Comparison of ENCODE assay signal across 8 cellular contexts in genomic region chr9:16726023-16726422, GRCh38.
A peak's percentile ranks its signal among the peaks of the same experiment; 100 is the strongest.
DNase-seq lines count a peak whose midpoint lies in the region; TF ChIP-seq lines count a peak whose summit lies in the region.

No MANE protein-coding gene starts in this region.

- CTCF ChIA-PET in AG04449 (lab: Yijun Ruan, JAX): interaction anchor here (1.2 to 1.7 kb wide), 4 partner anchors 14 to 171 kb away, joined by 3 to 5 read pairs (median 3); no protein-coding TSS in a partner anchor

- POLR2A ChIA-PET in AG04449 (lab: Yijun Ruan, JAX): interaction anchor here (0.6 kb wide), 1 partner anchor 97 kb away, joined by 4 read pairs; no protein-coding TSS in a partner anchor

- H3K4me1 ChIP-seq in mesodermal cell (ENCODE audit: control insufficient read depth, insufficient read depth, low read length, poor library complexity, severe bottlenecking): peaks cover 4% of the 10 kb centered on the region

- no peak overlapping the region for H3K27ac ChIP-seq in mesodermal cell (ENCODE audit: low read depth, low read length, severe bottlenecking)

- H3K4me3 ChIP-seq in AG04449 (ENCODE audit: low read depth, low read length) (peak overlapping the region; percentile 69), cardiac fibroblast (replicated peaks in 1 of 2; ENCODE audit: low read depth in 2 of 2, low read length in 2 of 2) (peak overlapping the region; percentile 12 to 75), mesodermal cell (ENCODE audit: extremely low read depth, insufficient read depth, low read length, poor library complexity, severe bottlenecking) (peak overlapping the region; percentile 42)

- TF ChIP-seq CTCF in AG04449 (IDR thresholded peaks at IDR 0.05; ENCODE audit: insufficient read depth, low read length, missing control alignments) (no peak), cardiac fibroblast (IDR thresholded peaks at IDR 0.05; ENCODE audit: low read depth, low read length) (no peak)

- no peaks in the 10 kb centered on the region for H3K9me3 ChIP-seq in mesodermal cell (ENCODE audit: control insufficient read depth, low read length)

- WGBS in mesodermal cell (ENCODE audit: insufficient coverage in 2 of 2), 2 experiments: 23 to 36% methylated on average over 5 to 7 of the region's 7 CpGs

- H3K36me3 ChIP-seq in mesodermal cell (ENCODE audit: control insufficient read depth, insufficient read depth, low read length): no peaks in the 10 kb centered on the region

- DNase-seq in AG04449 (ENCODE audit: low read depth, low spot score) (no peak), LHCN-M2 (ENCODE audit: low read depth) (peak; percentile 63), cardiac fibroblast (ENCODE audit: low read depth in 2 of 2) (peak; percentile 68 to 70), NOMO-1 treated with dmso at 0.1 percent for 144 hours (lab: John Stamatoyannopoulos, UW; ENCODE audit: unreplicated experiment) (no peak), NK-92 (lab: John Stamatoyannopoulos, UW; ENCODE audit: unreplicated experiment) (no peak)
- DNase-seq in stimulated activated CD4-positive, alpha-beta T cell treated with anti-CD3 and anti-CD28 coated beads, Interleukin-12 subunit alpha, Interleukin-12 subunit beta, amount 100 ng/mL, for 4 hours: no peak
- no peak for DNase-seq in activated T-cell treated with anti-CD3 and anti-CD28 coated beads, Interleukin-2, amount 50 U/mL, for 48 hours

Comparison
In these comparisons a context has a peak if more than half of its experiments do, and no peak if none do; other contexts are left out.
1. DNase-seq: peak in LHCN-M2 (single experiment) and cardiac fibroblast (2 of 2); none in AG04449 (single experiment), NOMO-1 treated with dmso at 0.1 percent for 144 hours (single experiment), NK-92 (single experiment), stimulated activated CD4-positive, alpha-beta T cell treated with anti-CD3 and anti-CD28 coated beads, Interleukin-12 subunit alpha, Interleukin-12 subunit beta, amount 100 ng/mL, for 4 hours (single experiment) and activated T-cell treated with anti-CD3 and anti-CD28 coated beads, Interleukin-2, amount 50 U/mL, for 48 hours (0 of 2).
2. Peak in every context shown above with its lines, with median percentiles within 50 percentile points of each other: H3K4me3 ChIP-seq.